7 cellular contexts compared by ENCODE assay signal in genomic region chr4:4566359-4566758, GRCh38. TPM values are rescaled to one million over a fixed set of nuclear protein-coding genes. Genes with fewer than 3 reads are reported as not detected.
DNase-seq lines count a peak whose midpoint lies in the region; ATAC-seq and TF ChIP-seq lines count a peak whose summit lies in the region.
"Not testable (repeated sequence)": the region's sequence is repeated elsewhere in the genome, so short reads cannot be mapped to it uniquely, and the experiment has no call there.

No MANE protein-coding gene starts in this region.

- not testable (repeated sequence) for H3K4me3 ChIP-seq in WERI-Rb-1 (ENCODE audit: low read depth, low read length); endodermal cell (ENCODE audit: low read length); neural progenitor cell

- H3K4me2 ChIP-seq in neural progenitor cell, result not testable (repeated sequence)

- not testable (repeated sequence) for H3K4me3 Mint-ChIP-seq in endodermal cell, neural progenitor cell

- H2AFZ ChIP-seq in neural progenitor cell (replicated peaks), result not testable (repeated sequence)

- not testable (repeated sequence) for H3K27me3 Mint-ChIP-seq in endodermal cell (ENCODE audit: insufficient read depth); neural progenitor cell (ENCODE audit: insufficient read depth, low read depth)

- H3K9me3 Mint-ChIP-seq in endodermal cell (peaks cover 19% of the 10 kb centered on the region), neural progenitor cell (peaks cover 20% of the 10 kb centered on the region)

- ATAC-seq in GM21515 (IDR thresholded peaks at IDR 0.05; ENCODE audit: unreplicated experiment) (peak; percentile 55), HG03342 (IDR thresholded peaks at IDR 0.05; ENCODE audit: unreplicated experiment) (peak; percentile 56)

- H3K4me1 ChIP-seq in endodermal cell (ENCODE audit: control insufficient read depth, insufficient read depth, low read length); neural progenitor cell: not testable (repeated sequence)

- H3K27ac ChIP-seq in C4-2B; WERI-Rb-1; endodermal cell (ENCODE audit: low read depth, low read length); neural progenitor cell: not testable (repeated sequence)

- not testable (repeated sequence) for H3K9me3 ChIP-seq in WERI-Rb-1 (ENCODE audit: severe bottlenecking); neural progenitor cell (ENCODE audit: low read depth)
- peaks cover 12% of the 10 kb centered on the region for H3K9me3 ChIP-seq in endodermal cell (ENCODE audit: control insufficient read depth, low read length)

- H3F3A ChIP-seq in neural progenitor cell (ENCODE audit: low read depth), result not testable (repeated sequence)

- not testable (repeated sequence) for H3K27ac Mint-ChIP-seq in endodermal cell, neural progenitor cell

- DNase-seq in NCI-H82 (lab: John Stamatoyannopoulos, UW), result peak; percentile 24
- DNase-seq in WERI-Rb-1; endodermal cell; neural progenitor cell (ENCODE audit: low spot score): not testable (repeated sequence)

- peaks cover 14% of the 10 kb centered on the region for H4K20me1 ChIP-seq in neural progenitor cell (ENCODE audit: low read depth)

- not testable (repeated sequence) for H3K79me2 ChIP-seq in neural progenitor cell (ENCODE audit: low read depth)

- H3K27me3 ChIP-seq in WERI-Rb-1 (ENCODE audit: insufficient read depth, low read depth, severe bottlenecking); endodermal cell (ENCODE audit: control insufficient read depth, insufficient read depth, low read length, poor library complexity, severe bottlenecking): not testable (repeated sequence)
- peaks cover 15% of the 10 kb centered on the region for H3K27me3 ChIP-seq in neural progenitor cell

- not testable (repeated sequence) for H3K36me3 ChIP-seq in WERI-Rb-1; endodermal cell (ENCODE audit: control insufficient read depth, insufficient read depth, low read length); neural progenitor cell

- H3K36me3 Mint-ChIP-seq in endodermal cell (ENCODE audit: low read depth), result peaks cover 36% of the 10 kb centered on the region
- H3K36me3 Mint-ChIP-seq in neural progenitor cell, result peaks cover 35% of the 10 kb centered on the region

- H3K4me1 Mint-ChIP-seq in endodermal cell, result not testable (repeated sequence)
- H3K4me1 Mint-ChIP-seq in neural progenitor cell, result peaks cover 23% of the 10 kb centered on the region

- not testable (repeated sequence) for H3K9ac ChIP-seq in endodermal cell (ENCODE audit: extremely low read depth, low read length, poor library complexity, severe bottlenecking); neural progenitor cell

- peak; percentile 18 for TF ChIP-seq CTCF in C4-2B (conservative IDR thresholded peaks at IDR 0.05)
- TF ChIP-seq CTCF in WERI-Rb-1 (IDR thresholded peaks at IDR 0.05; ENCODE audit: low read depth, low read length), result 0 out of 2 replicates have a peak, but pooled peaks have one; percentile 17
- TF ChIP-seq CTCF in endodermal cell (conservative IDR thresholded peaks at IDR 0.05), result peak; percentile 62
- TF ChIP-seq CTCF in neural progenitor cell (IDR thresholded peaks at IDR 0.05), result peak; percentile 41

RNA-seq across cellular contexts. Expression of gene STX18, which starts 24.5 kb away (rescaled TPM):
- total RNA-seq in endodermal cell (10 to 100 TPM; 26.9 to 33.3 TPM), neural progenitor cell (ENCODE audit: low replicate concordance) (24.9 and 33.9 TPM in 2 replicates)
- 30.9 TPM for polyA plus RNA-seq in endodermal cell (2013, experiment 1 of 2)
- polyA plus RNA-seq in endodermal cell (2013, experiment 2 of 2), result 27.2 TPM
